In the genomic region with DNA sequence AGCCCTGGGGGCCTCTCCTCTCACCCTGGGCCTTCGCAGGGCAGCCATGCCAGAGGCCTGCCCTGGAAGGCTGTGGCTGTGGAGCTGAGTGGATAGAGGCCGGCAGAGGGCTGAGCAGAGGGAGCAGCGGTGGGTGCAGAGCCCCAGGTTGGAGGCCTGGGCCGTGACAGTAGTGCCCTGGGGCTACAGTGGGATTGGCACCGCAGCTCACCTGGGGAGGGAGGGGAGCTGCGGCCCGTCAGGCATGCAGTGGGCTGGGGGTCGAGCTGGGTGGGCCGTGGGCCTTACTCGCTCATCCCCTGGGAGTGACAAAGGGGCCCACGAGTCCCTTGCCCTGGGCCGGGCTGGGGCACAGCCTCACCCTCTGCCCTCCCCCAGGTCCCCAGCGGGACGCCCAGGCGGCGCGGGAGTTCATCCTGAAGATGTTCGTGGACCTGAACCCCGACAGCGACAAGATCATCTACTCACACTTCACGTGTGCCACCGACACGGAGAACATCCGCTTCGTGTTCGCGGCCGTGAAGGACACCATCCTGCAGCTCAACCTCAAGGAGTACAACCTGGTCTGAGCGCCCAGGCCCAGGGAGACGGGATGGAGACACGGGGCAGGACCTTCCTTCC, we compare ENCODE assay signal across 23 cellular contexts. TPM values are rescaled to one million over a fixed set of nuclear protein-coding genes. Genes with fewer than 3 reads are reported as not detected.
"Had no signal": no experiment of that assay in that cellular context is flagged by ENCODE, and none has a peak within 500 bp of the region (broad histone marks: within the 10 kb centered on the region; RNA-seq: fewer than 3 reads in every experiment).

No MANE protein-coding gene starts in this region.

- ATAC-seq: gastroesophageal sphincter, left colon, sciatic nerve had no signal

- H3K36me3 Mint-ChIP-seq: activated CD4-positive, alpha-beta memory T cell treated with anti-CD3 and anti-CD28 coated beads for 36 hours; activated naive CD8-positive, alpha-beta T cell; type B pancreatic cell had no signal

- H3K27ac ChIP-seq: esophagus muscularis mucosa, gastroesophageal sphincter, stomach, testis had no signal

- FAIRE-seq: bronchial epithelial cell had no signal

- H3K27me3 ChIP-seq: esophagus muscularis mucosa, gastroesophageal sphincter, stomach, testis had no signal

- H3K9me3 ChIP-seq: esophagus muscularis mucosa, gastroesophageal sphincter, stomach, testis had no signal

- H3K27ac Mint-ChIP-seq: activated B cell treated with CpG ODN at 0.5 μM for 24 hours; activated CD4-positive, alpha-beta memory T cell treated with anti-CD3 and anti-CD28 coated beads for 36 hours; activated naive CD8-positive, alpha-beta T cell; activated T-helper 1 cell treated with anti-CD3 and anti-CD28 coated beads, Interleukin-12 subunit alpha, Interleukin-12 subunit beta, Interleukin-2, Interleukin-4 antibody, amounts not matched to agents 30 ng/mL and 10 ng/mL and 1 ng/mL, durations not matched to agents 14 hours and 24 hours and 36 hours; dendritic cell treated with granulocyte-macrophage colony-stimulating factor and Interleukin-4, amounts not matched to agents 40 ng/mL and 50 ng/mL, for 4 days; nephron; type B pancreatic cell had no signal

- H3K4me1 Mint-ChIP-seq: nephron had no signal

- H3K4me3 Mint-ChIP-seq: activated B cell treated with CpG ODN at 0.5 μM for 24 hours; activated CD4-positive, alpha-beta memory T cell treated with anti-CD3 and anti-CD28 coated beads for 36 hours; activated naive CD8-positive, alpha-beta T cell; activated T-helper 1 cell treated with anti-CD3 and anti-CD28 coated beads, Interleukin-12 subunit alpha, Interleukin-12 subunit beta, Interleukin-2, Interleukin-4 antibody, amounts not matched to agents 30 ng/mL and 10 ng/mL and 1 ng/mL, durations not matched to agents 14 hours and 24 hours and 36 hours; dendritic cell treated with granulocyte-macrophage colony-stimulating factor and Interleukin-4, amounts not matched to agents 40 ng/mL and 50 ng/mL, for 4 days; nephron; type B pancreatic cell had no signal

- H3K4me2 ChIP-seq: smooth muscle cell had no signal

- H3K27me3 Mint-ChIP-seq: activated CD4-positive, alpha-beta memory T cell treated with anti-CD3 and anti-CD28 coated beads for 36 hours; activated naive CD8-positive, alpha-beta T cell; dendritic cell treated with granulocyte-macrophage colony-stimulating factor and Interleukin-4, amounts not matched to agents 40 ng/mL and 50 ng/mL, for 4 days; type B pancreatic cell had no signal

- H3K4me1 ChIP-seq: testis had no signal

- DNase-seq: activated B cell treated with CpG ODN at 0.5 μM for 24 hours; activated CD4-positive, alpha-beta memory T cell treated with anti-CD3 and anti-CD28 coated beads for 36 hours; activated CD4-positive, alpha-beta T cell treated with anti-CD3 and anti-CD28 coated beads for 4 hours; activated gamma-delta T cell treated with Interleukin-2 at 50 U/mL for 16 hours; activated T-cell treated with anti-CD3 and anti-CD28 coated beads for 4 hours; effector CD8-positive, alpha-beta T cell; left colon; midbrain; stimulated activated CD4-positive, alpha-beta T cell treated with anti-CD3 and anti-CD28 coated beads, Interleukin-4, amount 100 ng/mL, for 1 hour; stomach; testis had no signal

- H3K4me3 ChIP-seq: esophagus muscularis mucosa, gastroesophageal sphincter, smooth muscle cell, stomach, testis had no signal

RNA-seq across cellular contexts. Expression of a gene that starts 15.1 kb away (rescaled TPM):
- total RNA-seq: lung microvascular endothelial cell had no signal

RNA-seq across cellular contexts. Expression of a gene that starts 57.8 kb away (rescaled TPM):
- total RNA-seq: cerebellum, smooth muscle cell had no signal
- polyA plus RNA-seq: smooth muscle cell had no signal
